40 cellular contexts compared by ENCODE assay signal in genomic region chr1:242754926-242755325, GRCh38.
"Had no signal": no experiment of that assay in that cellular context is flagged by ENCODE, and none has a peak within 500 bp of the region (broad histone marks: within the 10 kb centered on the region; RNA-seq: fewer than 3 reads in every experiment).

No MANE protein-coding gene starts in this region.

- FAIRE-seq: astrocyte, bronchial epithelial cell had no signal

- H3K27me3 Mint-ChIP-seq: activated naive CD4-positive, alpha-beta T cell treated with anti-CD3 and anti-CD28 coated beads, Interleukin-2, amount 10 ng/mL, durations not matched to agents 7 days and 5 days; activated naive CD8-positive, alpha-beta T cell treated with anti-CD3 and anti-CD28 coated beads for 36 hours; activated naive CD8-positive, alpha-beta T cell treated with anti-CD3 and anti-CD28 coated beads, Interleukin-2, amount 10 ng/mL, durations not matched to agents 7 days and 5 days; activated naive CD8-positive, alpha-beta T cell treated with anti-CD3 and anti-CD28 coated beads, Interleukin-2, amount 50 U/mL, for 24 hours; activated T-cell treated with anti-CD3 and anti-CD28 coated beads, Interleukin-2, amount 50 U/mL, for 24 hours; brain; central memory CD8-positive, alpha-beta T cell had no signal

- H3K4me1 Mint-ChIP-seq: activated naive CD4-positive, alpha-beta T cell treated with anti-CD3 and anti-CD28 coated beads, Interleukin-2, amount 10 ng/mL, durations not matched to agents 7 days and 5 days; activated naive CD4-positive, alpha-beta T cell treated with anti-CD3 and anti-CD28 coated beads, Interleukin-2, amount 50 U/mL, for 24 hours; activated naive CD8-positive, alpha-beta T cell treated with anti-CD3 and anti-CD28 coated beads for 36 hours; activated naive CD8-positive, alpha-beta T cell treated with anti-CD3 and anti-CD28 coated beads, Interleukin-2, amount 10 ng/mL, durations not matched to agents 7 days and 5 days; activated naive CD8-positive, alpha-beta T cell treated with anti-CD3 and anti-CD28 coated beads, Interleukin-2, amount 50 U/mL, for 24 hours; activated T-helper 17 cell treated with anti-CD3 and anti-CD28 coated beads, Interleukin-2, amount 50 U/mL, for 72 hours; brain; central memory CD8-positive, alpha-beta T cell had no signal

- H3K27me3 ChIP-seq: adrenal gland, ascending aorta, body of pancreas, brain microvascular endothelial cell, breast epithelium, cardiac muscle cell had no signal

- ATAC-seq: activated naive CD4-positive, alpha-beta T cell treated with anti-CD3 and anti-CD28 coated beads, Interleukin-2, amount 50 U/mL, for 72 hours; activated naive CD8-positive, alpha-beta T cell treated with anti-CD3 and anti-CD28 coated beads, Interleukin-2, amount 50 U/mL, for 24 hours; activated T-cell treated with anti-CD3 and anti-CD28 coated beads, Interleukin-2, amount 50 U/mL, for 4 hours; activated T-cell treated with anti-CD3 and anti-CD28 coated beads, Interleukin-2, amount 50 U/mL, for 72 hours; activated T-helper 17 cell treated with anti-CD3 and anti-CD28 coated beads, Interleukin-2, amount 50 U/mL, for 72 hours; body of pancreas had no signal

- H3K9me3 ChIP-seq: ascending aorta, body of pancreas, breast epithelium had no signal

- H3K4me3 ChIP-seq: adrenal gland, ascending aorta, body of pancreas, breast epithelium, cardiac muscle cell had no signal

- H3K4me3 Mint-ChIP-seq: activated naive CD4-positive, alpha-beta T cell treated with anti-CD3 and anti-CD28 coated beads for 36 hours; activated naive CD4-positive, alpha-beta T cell treated with anti-CD3 and anti-CD28 coated beads, Interleukin-2, amount 10 ng/mL, durations not matched to agents 7 days and 5 days; activated naive CD4-positive, alpha-beta T cell treated with anti-CD3 and anti-CD28 coated beads, Interleukin-2, amount 50 U/mL, for 24 hours; activated naive CD8-positive, alpha-beta T cell; activated naive CD8-positive, alpha-beta T cell treated with anti-CD3 and anti-CD28 coated beads for 36 hours; activated naive CD8-positive, alpha-beta T cell treated with anti-CD3 and anti-CD28 coated beads, Interleukin-2, amount 10 ng/mL, durations not matched to agents 7 days and 5 days; activated naive CD8-positive, alpha-beta T cell treated with anti-CD3 and anti-CD28 coated beads, Interleukin-2, amount 50 U/mL, for 24 hours; activated T-cell treated with anti-CD3 and anti-CD28 coated beads, Interleukin-2, amount 50 U/mL, for 24 hours; activated T-cell treated with anti-CD3 and anti-CD28 coated beads, Interleukin-2, amount 50 U/mL, for 4 hours; activated T-cell treated with anti-CD3 and anti-CD28 coated beads, Interleukin-2, amount 50 U/mL, for 72 hours; activated T-helper 1 cell treated with anti-CD3 and anti-CD28 coated beads, Interleukin-12 subunit alpha, Interleukin-12 subunit beta, Interleukin-2, Interleukin-4 antibody, amounts not matched to agents 30 ng/mL and 10 ng/mL and 1 ng/mL, durations not matched to agents 14 hours and 24 hours and 36 hours; activated T-helper 17 cell treated with anti-CD3 and anti-CD28 coated beads, Interleukin-2, amount 50 U/mL, for 72 hours; brain; central memory CD8-positive, alpha-beta T cell had no signal

- H3K27ac ChIP-seq: adrenal gland, ascending aorta, body of pancreas, brain microvascular endothelial cell, breast epithelium, cardiac muscle cell had no signal

- H3K36me3 ChIP-seq: adrenal gland, ascending aorta, brain microvascular endothelial cell, breast epithelium, cardiac muscle cell had no signal

- H3K27ac Mint-ChIP-seq: activated naive CD4-positive, alpha-beta T cell treated with anti-CD3 and anti-CD28 coated beads for 36 hours; activated naive CD4-positive, alpha-beta T cell treated with anti-CD3 and anti-CD28 coated beads, Interleukin-2, amount 10 ng/mL, durations not matched to agents 7 days and 5 days; activated naive CD4-positive, alpha-beta T cell treated with anti-CD3 and anti-CD28 coated beads, Interleukin-2, amount 50 U/mL, for 24 hours; activated naive CD4-positive, alpha-beta T cell treated with anti-CD3 and anti-CD28 coated beads, Interleukin-2, amount 50 U/mL, for 72 hours; activated naive CD8-positive, alpha-beta T cell; activated naive CD8-positive, alpha-beta T cell treated with anti-CD3 and anti-CD28 coated beads for 36 hours; activated naive CD8-positive, alpha-beta T cell treated with anti-CD3 and anti-CD28 coated beads, Interleukin-2, amount 10 ng/mL, durations not matched to agents 7 days and 5 days; activated naive CD8-positive, alpha-beta T cell treated with anti-CD3 and anti-CD28 coated beads, Interleukin-2, amount 50 U/mL, for 24 hours; activated T-cell treated with anti-CD3 and anti-CD28 coated beads, Interleukin-2, amount 50 U/mL, for 24 hours; activated T-cell treated with anti-CD3 and anti-CD28 coated beads, Interleukin-2, amount 50 U/mL, for 72 hours; activated T-helper 1 cell treated with anti-CD3 and anti-CD28 coated beads, Interleukin-12 subunit alpha, Interleukin-12 subunit beta, Interleukin-2, Interleukin-4 antibody, amounts not matched to agents 30 ng/mL and 10 ng/mL and 1 ng/mL, durations not matched to agents 14 hours and 24 hours and 36 hours; activated T-helper 17 cell treated with anti-CD3 and anti-CD28 coated beads, Interleukin-2, amount 50 U/mL, for 72 hours; activated T-helper 2 cell treated with anti-CD3 and anti-CD28 coated beads, Interferon-gamma antibody, Interleukin-2, Interleukin-4, amounts not matched to agents 10 μg/mL and 5 μg/mL and 100 μg/mL, durations not matched to agents 14 hours and 24 hours and 36 hours; brain had no signal

- H3K36me3 Mint-ChIP-seq: activated naive CD4-positive, alpha-beta T cell treated with anti-CD3 and anti-CD28 coated beads, Interleukin-2, amount 10 ng/mL, durations not matched to agents 7 days and 5 days; activated naive CD4-positive, alpha-beta T cell treated with anti-CD3 and anti-CD28 coated beads, Interleukin-2, amount 50 U/mL, for 24 hours; activated naive CD4-positive, alpha-beta T cell treated with anti-CD3 and anti-CD28 coated beads, Interleukin-2, amount 50 U/mL, for 72 hours; activated naive CD8-positive, alpha-beta T cell; activated naive CD8-positive, alpha-beta T cell treated with anti-CD3 and anti-CD28 coated beads for 36 hours; activated naive CD8-positive, alpha-beta T cell treated with anti-CD3 and anti-CD28 coated beads, Interleukin-2, amount 10 ng/mL, durations not matched to agents 7 days and 5 days; brain had no signal

- DNase-seq: activated effector memory CD4-positive, alpha-beta T cell treated with anti-CD3 and anti-CD28 coated beads, Interleukin-2, amount 50 U/mL, for 16 hours; activated effector memory CD4-positive, alpha-beta T cell treated with Interleukin-2 at 50 U/mL for 16 hours; activated gamma-delta T cell; activated gamma-delta T cell treated with Interleukin-2 at 50 U/mL for 16 hours; activated naive CD4-positive, alpha-beta T cell; activated naive CD4-positive, alpha-beta T cell treated with anti-CD3 and anti-CD28 coated beads for 36 hours; activated naive CD4-positive, alpha-beta T cell treated with anti-CD3 and anti-CD28 coated beads, Interleukin-2, amount 10 ng/mL, durations not matched to agents 7 days and 5 days; activated naive CD4-positive, alpha-beta T cell treated with anti-CD3 and anti-CD28 coated beads, Interleukin-2, amount 50 U/mL, for 16 hours; activated naive CD4-positive, alpha-beta T cell treated with Interleukin-2 at 50 U/mL for 16 hours; activated naive CD8-positive, alpha-beta T cell treated with anti-CD3 and anti-CD28 coated beads for 36 hours; activated naive CD8-positive, alpha-beta T cell treated with anti-CD3 and anti-CD28 coated beads, Interleukin-2, amount 10 ng/mL, durations not matched to agents 7 days and 5 days; activated naive CD8-positive, alpha-beta T cell treated with anti-CD3 and anti-CD28 coated beads, Interleukin-2, amount 50 U/mL, for 24 hours; activated T-cell treated with anti-CD3 and anti-CD28 coated beads, Interleukin-2, amount 50 U/mL, for 1 hour; activated T-cell treated with anti-CD3 and anti-CD28 coated beads, Interleukin-2, amount 50 U/mL, for 24 hours; activated T-cell treated with anti-CD3 and anti-CD28 coated beads, Interleukin-2, amount 50 U/mL, for 4 hours; activated T-cell treated with anti-CD3 and anti-CD28 coated beads, Interleukin-2, amount 50 U/mL, for 48 hours; activated T-cell treated with anti-CD3 and anti-CD28 coated beads, Interleukin-2, amount 50 U/mL, for 72 hours; adrenal gland; amniotic stem cell; amygdala; anterior cingulate cortex; aorta; body of pancreas; brain microvascular endothelial cell; caudate nucleus; central memory CD4-positive, alpha-beta T cell; cerebellar nuclear complex had no signal

- H3K9me3 Mint-ChIP-seq: activated naive CD4-positive, alpha-beta T cell treated with anti-CD3 and anti-CD28 coated beads for 36 hours; activated naive CD4-positive, alpha-beta T cell treated with anti-CD3 and anti-CD28 coated beads, Interleukin-2, amount 10 ng/mL, durations not matched to agents 7 days and 5 days; activated naive CD4-positive, alpha-beta T cell treated with anti-CD3 and anti-CD28 coated beads, Interleukin-2, amount 50 U/mL, for 24 hours; activated naive CD8-positive, alpha-beta T cell treated with anti-CD3 and anti-CD28 coated beads, Interleukin-2, amount 10 ng/mL, durations not matched to agents 7 days and 5 days; activated T-cell treated with anti-CD3 and anti-CD28 coated beads, Interleukin-2, amount 50 U/mL, for 24 hours; activated T-cell treated with anti-CD3 and anti-CD28 coated beads, Interleukin-2, amount 50 U/mL, for 4 hours; central memory CD8-positive, alpha-beta T cell had no signal

- H3K4me1 ChIP-seq: adrenal gland, ascending aorta, body of pancreas, breast epithelium had no signal
